ENCODE assay signal across 24 cellular contexts in the genomic region with DNA sequence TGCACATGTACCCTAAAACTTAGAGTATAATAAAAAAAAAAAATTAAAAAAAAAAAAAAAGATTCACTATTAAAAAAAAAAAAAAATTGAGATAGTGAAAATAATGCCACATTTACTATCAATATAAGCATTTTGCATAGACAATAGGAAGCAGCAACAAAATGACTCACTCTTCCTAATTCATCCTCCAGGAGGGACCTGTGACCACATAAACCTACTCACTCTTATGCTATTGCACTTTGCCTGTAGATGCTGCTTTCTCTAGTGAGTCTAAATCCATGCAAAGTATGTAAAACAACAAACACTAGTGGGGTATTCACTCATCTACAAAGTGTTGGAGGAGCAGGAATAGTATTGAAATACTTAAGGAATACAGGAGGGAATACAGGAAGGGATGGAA. TPM values are rescaled to one million over a fixed set of nuclear protein-coding genes. Genes with fewer than 3 reads are reported as not detected.
A peak's percentile ranks its signal among the peaks of the same experiment; 100 is the strongest.
DNase-seq lines count a peak whose midpoint lies in the region; ATAC-seq and TF ChIP-seq lines count a peak whose summit lies in the region.
"Had no signal": no experiment of that assay in that cellular context is flagged by ENCODE, and none has a peak within 500 bp of the region (broad histone marks: within the 10 kb centered on the region; RNA-seq: fewer than 3 reads in every experiment).

No MANE protein-coding gene starts in this region.

- intact Hi-C loops in PC-3 (cut with micrococcal nuclease): no loop called here

- H3K36me3 ChIP-seq in GM23248 (ENCODE audit: low read depth) (no peaks in the 10 kb centered on the region), PC-3 (ENCODE audit: low read depth, low read length) (no peaks in the 10 kb centered on the region)
- H3K36me3 ChIP-seq: MG63, SJSA1 had no signal

- H3K9ac ChIP-seq in GM23248 (no peak overlapping the region), PC-3 (ENCODE audit: low read length) (no peak overlapping the region)
- H3K9ac ChIP-seq: KMS-11 had no signal

- H3F3A ChIP-seq in GM23248 (ENCODE audit: insufficient read depth) (no peaks in the 10 kb centered on the region), PC-3 (ENCODE audit: low read length, unreplicated experiment) (no peaks in the 10 kb centered on the region)

- POLR2A ChIA-PET in PC-3 (lab: Charles Lee; ENCODE audit: unreplicated experiment): no interaction called here

- H3K4me2 ChIP-seq in GM23248 (ENCODE audit: unreplicated experiment) (no peak overlapping the region), PC-3 (ENCODE audit: low read length) (no peak overlapping the region)
- H3K4me2 ChIP-seq: KMS-11 had no signal

- H3K4me3 ChIP-seq in GM23248 (no peak overlapping the region), PC-3 (ENCODE audit: low read length) (no peak overlapping the region)
- H3K4me3 ChIP-seq: MG63, SJSA1 had no signal

- H4K20me1 ChIP-seq in GM23248 (ENCODE audit: insufficient read depth) (no peaks in the 10 kb centered on the region), PC-3 (ENCODE audit: low read length) (no peaks in the 10 kb centered on the region)

- H3K27me3 ChIP-seq in GM23248 (replicated peaks; ENCODE audit: insufficient read depth): no peaks in the 10 kb centered on the region
- H3K27me3 ChIP-seq in PC-3 (ENCODE audit: low read length): peaks cover 54% of the 10 kb centered on the region; the same call in 1 of the 2 replicates
- H3K27me3 ChIP-seq: MG63, SJSA1 had no signal

- H3K9me2 ChIP-seq in GM23248 (ENCODE audit: insufficient read depth) (no peaks in the 10 kb centered on the region; the same call in 1 of the 2 replicates), PC-3 (replicated peaks; ENCODE audit: low read length) (no peaks in the 10 kb centered on the region)

- H3K9me3 ChIP-seq in GM23248 (ENCODE audit: low read depth) (no peaks in the 10 kb centered on the region), PC-3 (ENCODE audit: low read length) (no peaks in the 10 kb centered on the region; the same call in 1 of the 2 replicates)
- H3K9me3 ChIP-seq: MG63, SJSA1 had no signal

- no peaks in the 10 kb centered on the region for H3K79me2 ChIP-seq in GM23248 (ENCODE audit: insufficient read depth)
- H3K79me2 ChIP-seq in PC-3 (ENCODE audit: low read length): no peaks in the 10 kb centered on the region

- CTCF ChIA-PET in PC-3 (lab: Charles Lee): no interaction called here

- BruUV-seq in PC-3 (replicated peaks; lab: Mats Ljungman, UMichigan): no TSS peak

- H3K27ac ChIP-seq in GM23248 (no peak overlapping the region), PC-3 (ENCODE audit: low read length) (no peak overlapping the region)
- H3K27ac ChIP-seq: C4-2B, KMS-11, SJSA1 had no signal

- no peaks in the 10 kb centered on the region for H3K4me1 ChIP-seq in GM23248 (ENCODE audit: insufficient read depth)
- H3K4me1 ChIP-seq in PC-3 (ENCODE audit: insufficient read depth, low read length): no peaks in the 10 kb centered on the region
- H3K4me1 ChIP-seq: SJSA1 had no signal

- in situ Hi-C loops in GM23248 (cut with MboI): no loop called here
- in situ Hi-C loops in G401 (cut with HindIII; ENCODE audit: low sequenced_read_pairs): no loop called here

- no peak for TF ChIP-seq CTCF in PC-3 (conservative IDR thresholded peaks at IDR 0.05; ENCODE audit: low read depth, low read length)

- DNase-seq in GM23248 (peak; percentile 3), PC-3 (peak; percentile 34), dermis blood vessel endothelial cell (peak; percentile 3), renal cortical epithelial cell (ENCODE audit: low read depth) (peak; percentile 40), G401 (ENCODE audit: low spot score) (no peak), CD1c-positive myeloid dendritic cell (ENCODE audit: extremely low spot score) (no peak)
- no peak for DNase-seq in activated naive CD4-positive, alpha-beta T cell treated with anti-CD3 and anti-CD28 coated beads, Interleukin-2, amount 50 U/mL, for 16 hours
- DNase-seq: ACHN, AML-193, COR-L47, DMS 273 treated with DMSO at 0.1 percent for 48 hours, DND-41, GF-D8, GOT3, MG63, NCI-H1048, NCI-H1436, NCI-H1930, NCI-H226, NCI-H524 treated with DMSO at 0.1 percent for 48 hours, RPMI8226 had no signal

- H2AFZ ChIP-seq in GM23248 (no peak overlapping the region), PC-3 (ENCODE audit: low read length) (no peak overlapping the region)

- ATAC-seq in PC-3: no peak

RNA-seq across cellular contexts. Expression of a gene that starts 2.9 kb away (rescaled TPM):
- not detected in 2 replicates for total RNA-seq in GM23248 (2014; rRNA removed; shearing (Covaris generic))
- not detected in 2 replicates for polyA plus RNA-seq in GM23248 (2016; fragmentation: Nextera tagmentation; extraction: Ambion mirVana)
- total RNA-seq in PC-3 (2014; rRNA removed) (not detected in 2 replicates), dermis blood vessel endothelial cell (not detected in 2 replicates), renal cortical epithelial cell (not detected in 2 replicates)
- not detected in 2 replicates for total RNA-seq in G401 (2014; rRNA removed; shearing (Covaris generic))
- total RNA-seq: SJSA1 had no signal

RNA-seq across cellular contexts. Expression of a gene that starts 54.7 kb away (rescaled TPM):
- not detected in 2 replicates for total RNA-seq in GM23248 (2014; rRNA removed; shearing (Covaris generic))
- polyA plus RNA-seq in GM23248 (2016; fragmentation: Nextera tagmentation; extraction: Ambion mirVana): not detected in 2 replicates
- total RNA-seq in PC-3 (2014; rRNA removed): not detected in 2 replicates
- total RNA-seq in dermis blood vessel endothelial cell: not detected in 2 replicates
- not detected in 2 replicates for total RNA-seq in renal cortical epithelial cell
- not detected in 2 replicates for total RNA-seq in G401 (2014; rRNA removed; shearing (Covaris generic))
- total RNA-seq: SJSA1 had no signal

Comparison
In these comparisons a context has a peak if more than half of its experiments do, and no peak if none do; other contexts are left out.
1. DNase-seq: peak in GM23248 (single experiment), PC-3 (single experiment), dermis blood vessel endothelial cell (single experiment) and renal cortical epithelial cell (single experiment); none in G401 (single experiment), CD1c-positive myeloid dendritic cell (single experiment) and activated naive CD4-positive, alpha-beta T cell treated with anti-CD3 and anti-CD28 coated beads, Interleukin-2, amount 50 U/mL, for 16 hours (single experiment).